Comparison of ENCODE assay signal across 15 cellular contexts in genomic region chr12:19151298-19151697, GRCh38. TPM values are rescaled to one million over a fixed set of nuclear protein-coding genes. Genes with fewer than 3 reads are reported as not detected.
DNase-seq lines count a peak whose midpoint lies in the region; ATAC-seq and TF ChIP-seq lines count a peak whose summit lies in the region.
"Had no signal": no experiment of that assay in that cellular context is flagged by ENCODE, and none has a peak within 500 bp of the region (broad histone marks: within the 10 kb centered on the region; RNA-seq: fewer than 3 reads in every experiment).

No MANE protein-coding gene starts in this region.

- H3K27me3 ChIP-seq in heart right ventricle (no peaks in the 10 kb centered on the region), mesenchymal stem cell (ENCODE audit: control insufficient read depth in 1 of 2, insufficient read depth in 1 of 2, low read length in 2 of 2) (no peaks in the 10 kb centered on the region), vagina (no peaks in the 10 kb centered on the region), HAP-1 (ENCODE audit: low read depth) (no peaks in the 10 kb centered on the region), esophagus muscularis mucosa (no peaks in the 10 kb centered on the region)
- H3K27me3 ChIP-seq: BLaER1 treated with 17β-estradiol and CSF1 and Interleukin-3, amounts not matched to agents 10 nM and 100 nM had no signal

- H4K91ac ChIP-seq in mesenchymal stem cell (ENCODE audit: low read length) = no peak overlapping the region

- H2BK120ac ChIP-seq in mesenchymal stem cell (ENCODE audit: low read depth, low read length) = no peak overlapping the region

- H2BK12ac ChIP-seq in mesenchymal stem cell (ENCODE audit: low read length in 2 of 2) = no peak overlapping the region

- no peak overlapping the region for H2BK15ac ChIP-seq in mesenchymal stem cell (ENCODE audit: low read depth, poor library complexity, severe bottlenecking)

- H3K36me3 ChIP-seq in heart right ventricle (peaks cover 0 to 7% (median 0%) of the 10 kb centered on the region in 9 donors), mesenchymal stem cell (ENCODE audit: control insufficient read depth in 1 of 2, insufficient read depth in 2 of 2, low read depth in 1 of 2, low read length in 2 of 2) (peaks cover 9 to 40% of the 10 kb centered on the region in 2 experiments), vagina (no peaks in the 10 kb centered on the region), HAP-1 (replicated peaks) (peaks cover 38% of the 10 kb centered on the region), esophagus muscularis mucosa (peaks cover 0 to 5% (median 0%) of the 10 kb centered on the region in 4 donors)

- H3K27ac ChIP-seq in heart right ventricle (peak overlapping the region; percentile 36 to 87 (median 76)), mesenchymal stem cell (ENCODE audit: low read length, poor library complexity, severe bottlenecking) (peak overlapping the region; percentile 10), vagina (peak overlapping the region; percentile 43), esophagus muscularis mucosa (replicated peaks in 1 of 4) (no peak overlapping the region)
- H3K27ac ChIP-seq: BLaER1 treated with 17β-estradiol and CSF1 and Interleukin-3, amounts not matched to agents 10 nM and 100 nM had no signal

- H3K79me1 ChIP-seq in mesenchymal stem cell (replicated peaks; ENCODE audit: low read length, poor library complexity, severe bottlenecking) = peaks cover 5% of the 10 kb centered on the region

- 45 to 81% methylated on average over 1 of the region's 1 CpG for WGBS in heart right ventricle, 2 donors
- WGBS in mesenchymal stem cell = 100% methylated on average over 1 of the region's 1 CpG
- WGBS in esophagus muscularis mucosa = 92% methylated on average over 1 of the region's 1 CpG

- TF ChIP-seq POLR2A in vagina (IDR thresholded peaks at IDR 0.05) (no peak), esophagus muscularis mucosa (IDR thresholded peaks at IDR 0.05; ENCODE audit: low read depth) (no peak)

- no peak overlapping the region for H3K9ac ChIP-seq in mesenchymal stem cell (ENCODE audit: low read length)
- H3K9ac ChIP-seq: BLaER1 treated with 17β-estradiol and CSF1 and Interleukin-3, amounts not matched to agents 10 nM and 100 nM; KMS-11 had no signal

- H3K14ac ChIP-seq in mesenchymal stem cell (ENCODE audit: low read length in 2 of 2) = no peak overlapping the region

- DNase-seq in heart right ventricle (no peak), cardiac septum (ENCODE audit: low spot score) (no peak), astrocyte of the cerebellum (ENCODE audit: low read depth) (peak; percentile 3), mesenchymal stem cell (no peak), vagina (ENCODE audit: extremely low spot score in 2 of 2) (no peak), hypothalamus (lab: John Stamatoyannopoulos, UW) (no peak), HAP-1 (ENCODE audit: low spot score in 2 of 2) (no peak), esophagus muscularis mucosa (ENCODE audit: extremely low spot score) (no peak)
- DNase-seq: NCI-H1930, NCI-H2171, NCI-H446 treated with DMSO at 0.1 percent for 48 hours, NCI-H774, SHP77 treated with DMSO at 0.1 percent for 48 hours had no signal

- peaks cover 6 to 60% (median 27%) of the 10 kb centered on the region in 9 donors for H3K4me1 ChIP-seq in heart right ventricle
- H3K4me1 ChIP-seq in mesenchymal stem cell (ENCODE audit: control insufficient read depth, insufficient read depth, low read depth, low read length) = no peaks in the 10 kb centered on the region
- peaks cover 19% of the 10 kb centered on the region for H3K4me1 ChIP-seq in vagina
- 0 out of 2 replicates have a peak, but pooled peaks cover 5% of the 10 kb centered on the region for H3K4me1 ChIP-seq in HAP-1
- H3K4me1 ChIP-seq in esophagus muscularis mucosa = peaks cover 21 to 78% (median 49%) of the 10 kb centered on the region in 4 donors

- H3K23ac ChIP-seq in mesenchymal stem cell (ENCODE audit: low read length in 2 of 2) = no peak overlapping the region

- no peak for TF ChIP-seq EP300 in esophagus muscularis mucosa (IDR thresholded peaks at IDR 0.05)

- TF ChIP-seq CTCF in heart right ventricle (IDR thresholded peaks at IDR 0.05) = no peak
- TF ChIP-seq CTCF in astrocyte of the cerebellum (IDR thresholded peaks at IDR 0.05; ENCODE audit: low read depth, low read length, missing control alignments) = no peak
- TF ChIP-seq CTCF in vagina (IDR thresholded peaks at IDR 0.05) = no peak
- TF ChIP-seq CTCF in esophagus muscularis mucosa (IDR thresholded peaks at IDR 0.05) = no peak

- peak overlapping the region; percentile 1 for H2AK5ac ChIP-seq in mesenchymal stem cell (ENCODE audit: low read length, severe bottlenecking)

- no peak overlapping the region for H4K8ac ChIP-seq in mesenchymal stem cell (ENCODE audit: low read length)

- no peak overlapping the region for H2AFZ ChIP-seq in mesenchymal stem cell (ENCODE audit: low read depth, low read length)

- in situ Hi-C loops in astrocyte of the cerebellum (cut with HindIII; ENCODE audit: low sequenced_read_pairs) = no loop called here
- in situ Hi-C loops in HAP-1 (cut with MboI; ENCODE audit: low sequenced_read_pairs) = no loop called here

- no peak overlapping the region for H3K4ac ChIP-seq in mesenchymal stem cell (ENCODE audit: low read depth in 1 of 2, low read length in 2 of 2)

- H3K4me2 ChIP-seq in mesenchymal stem cell (ENCODE audit: low read length, poor library complexity, severe bottlenecking) = no peak overlapping the region

- no peak overlapping the region for H2BK5ac ChIP-seq in mesenchymal stem cell (ENCODE audit: low read depth, low read length, poor library complexity, severe bottlenecking)

- peak overlapping the region in 1 of 2 experiments; percentile 52 for H3K18ac ChIP-seq in mesenchymal stem cell (ENCODE audit: low read depth in 1 of 2, low read length in 2 of 2)

- intact Hi-C loops in heart right ventricle (cut with DNase I) = no loop called here
- intact Hi-C loops in cardiac septum (cut with DNase I) = no loop called here
- intact Hi-C loops in vagina (cut with DNase I) = no loop called here
- intact Hi-C loops in esophagus muscularis mucosa (cut with DNase I) = no loop called here

- H3K4me3 ChIP-seq in heart right ventricle (no peak overlapping the region), astrocyte of the cerebellum (ENCODE audit: low read depth, low read length) (no peak overlapping the region), mesenchymal stem cell (ENCODE audit: insufficient read depth in 1 of 2, low read depth in 1 of 2, low read length in 2 of 2) (no peak overlapping the region), vagina (no peak overlapping the region), HAP-1 (no peak overlapping the region), esophagus muscularis mucosa (no peak overlapping the region)
- H3K4me3 ChIP-seq: BLaER1 treated with 17β-estradiol and CSF1 and Interleukin-3, amounts not matched to agents 10 nM and 100 nM had no signal

- no peaks in the 10 kb centered on the region for H3K9me3 ChIP-seq in heart right ventricle
- no peaks in the 10 kb centered on the region for H3K9me3 ChIP-seq in mesenchymal stem cell (ENCODE audit: control insufficient read depth, low read length)
- no peaks in the 10 kb centered on the region for H3K9me3 ChIP-seq in vagina
- no peaks in the 10 kb centered on the region for H3K9me3 ChIP-seq in HAP-1
- no peaks in the 10 kb centered on the region for H3K9me3 ChIP-seq in esophagus muscularis mucosa

- ATAC-seq in heart right ventricle = peak in 5 of 8 donors; percentile 19 to 60 (median 23)

RNA-seq across cellular contexts. Expression of gene PLEKHA5, which starts 21.8 kb away (rescaled TPM):
- total RNA-seq in heart right ventricle (10 to 100 TPM; 38.8 to 77.1 (median 65.7) TPM), cardiac septum (65.4 TPM), vagina (58.4 TPM), esophagus muscularis mucosa (10 to 100 TPM; 50.7 to 88.5 (median 58.6) TPM)
- polyA plus RNA-seq in heart right ventricle = 10 to 100 TPM; 11.8 to 58.8 TPM
- 31.9 TPM for polyA plus RNA-seq in mesenchymal stem cell (2013, experiment 1 of 2)
- polyA plus RNA-seq in mesenchymal stem cell (2013, experiment 2 of 2) = 31.0 TPM

Comparison
In these comparisons a context has a peak if more than half of its experiments do, and no peak if none do; other contexts are left out.
1. H3K27ac ChIP-seq: peak in heart right ventricle (10 of 10), mesenchymal stem cell (single experiment) and vagina (single experiment); none in esophagus muscularis mucosa (0 of 4).